Comparison of ENCODE assay signal across 8 cellular contexts in the genomic region with DNA sequence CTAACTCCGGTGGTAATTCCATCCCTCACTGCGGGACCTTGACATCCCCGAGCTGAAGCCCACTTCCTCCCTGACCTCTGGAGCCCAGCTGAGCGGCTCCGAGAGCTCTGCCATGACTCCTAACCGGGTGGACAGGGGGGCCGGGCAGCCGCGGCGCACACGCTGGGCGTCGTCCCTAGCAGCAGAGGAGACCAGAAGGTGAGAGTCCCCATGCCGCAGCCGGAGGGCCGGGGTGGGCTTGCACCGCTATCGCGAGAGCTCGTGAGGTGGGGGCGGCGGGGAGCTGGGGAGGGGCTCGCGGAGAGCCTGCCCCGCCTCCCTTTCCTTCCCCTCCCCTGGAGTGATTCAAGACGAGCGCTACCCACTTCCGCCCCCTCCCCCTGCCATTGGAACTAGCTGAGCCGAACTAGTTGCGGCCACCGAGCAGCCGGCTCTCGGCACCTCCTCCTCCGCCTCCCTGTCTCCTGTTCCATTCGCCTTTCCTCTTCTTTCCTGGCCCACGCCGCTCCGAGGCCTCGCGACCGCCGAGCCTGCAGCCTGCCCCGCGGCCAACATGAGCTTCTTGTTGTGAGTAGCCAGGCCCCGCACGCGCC. TPM values are rescaled to one million over a fixed set of nuclear protein-coding genes. Genes with fewer than 3 reads are reported as not detected.
DNase-seq lines count a peak whose midpoint lies in the region; ATAC-seq and TF ChIP-seq lines count a peak whose summit lies in the region.

Gene MOB1B (plus strand): TSS at position 386 of the 593 bp plus-strand sequence. CDS start 168 bp downstream, at position 554.

- ATAC-seq in HG02610 (IDR thresholded peaks at IDR 0.05; ENCODE audit: unreplicated experiment): peak; percentile 88
- ATAC-seq in T-cell (replicated peaks in 1 of 4): peak; percentile 95 to 97 (median 96)
- ATAC-seq in left cardiac atrium: peak; percentile 95 to 98

- H3K9me3 Mint-ChIP-seq in T-cell (no peaks in the 10 kb centered on the region), progenitor cell of endocrine pancreas (ENCODE audit: low read depth) (no peaks in the 10 kb centered on the region)

- H3K27ac Mint-ChIP-seq in T-cell (peak within 1 kb of the TSS; percentile 84 to 85), progenitor cell of endocrine pancreas (peak within 1 kb of the TSS; percentile 98)

- TF ChIP-seq POLR2A in adrenal gland (IDR thresholded peaks at IDR 0.05): peak in 1 of 2 donors; percentile 73

- DNase-seq in NCI-H1105 (lab: John Stamatoyannopoulos, UW) (peak; percentile 39), T-cell (peak; percentile 65 to 90 (median 82)), adrenal gland (peak; percentile 83 to 92 (median 88)), left cardiac atrium (peak; percentile 92), progenitor cell of endocrine pancreas (ENCODE audit: low spot score, unreplicated experiment) (peak; percentile 92), ureter (ENCODE audit: low spot score) (peak; percentile 92)

- peak within 1 kb of the TSS; percentile 94 to 99 (median 98) for H3K4me3 Mint-ChIP-seq in T-cell
- peak within 1 kb of the TSS; percentile 99 for H3K4me3 Mint-ChIP-seq in progenitor cell of endocrine pancreas (ENCODE audit: low read depth)

- peaks cover 0 to 9% of the 10 kb centered on the region in 2 donors for H3K4me1 ChIP-seq in adrenal gland (replicated peaks in 1 of 2)

- intact Hi-C loops in adrenal gland (cut with DNase I) (loop anchor here (10.0 kb wide), 2 partner anchors 57 to 93 kb away; partner anchors contain the start of gene DCK (in 1 of the 2)), left cardiac atrium (cut with DNase I) (loop anchor here in 1 of 2 donors (2.0 kb wide), 1 partner anchor 63 kb away; the partner anchor contains the start of gene GRSF1)

- no peaks in the 10 kb centered on the region for H3K27me3 ChIP-seq in adrenal gland

- WGBS in adrenal gland, 4 donors: 0 to 1% (median 0%) methylated on average over 16 to 47 of the region's 47 CpGs

- H3K9me3 ChIP-seq in adrenal gland (replicated peaks in 1 of 3): no peaks in the 10 kb centered on the region

- H3K36me3 ChIP-seq in adrenal gland (replicated peaks in 1 of 2): no peaks in the 10 kb centered on the region

- H3K4me1 Mint-ChIP-seq in T-cell (peaks cover 37 to 39% (median 38%) of the 10 kb centered on the region in 3 donors), progenitor cell of endocrine pancreas (ENCODE audit: low read depth) (peaks cover 11% of the 10 kb centered on the region)

- H3K27ac ChIP-seq in adrenal gland: peak within 1 kb of the TSS; percentile 47 to 90 (median 85)

- H3K4me3 ChIP-seq in adrenal gland: peak within 1 kb of the TSS; percentile 68 to 99 (median 89)

- H3K27me3 Mint-ChIP-seq in T-cell: no peaks in the 10 kb centered on the region
- no peaks in the 10 kb centered on the region for H3K27me3 Mint-ChIP-seq in progenitor cell of endocrine pancreas

- TF ChIP-seq CTCF in GM12872 (IDR thresholded peaks at IDR 0.05; ENCODE audit: insufficient read depth, low read depth, low read length) (peak; percentile 35; the same call in 2 of the 3 replicates), adrenal gland (IDR thresholded peaks at IDR 0.05) (peak in 5 of 6 experiments; percentile 30 to 53 (median 43)), progenitor cell of endocrine pancreas (IDR thresholded peaks at IDR 0.05; ENCODE audit: unreplicated experiment) (peak; percentile 58)

- CTCF ChIA-PET in T-cell (lab: Charles Lee): interaction anchor here (0.6 to 1.3 kb wide), 6 partner anchors 108 to 282 kb away, joined by 3 to 11 read pairs (median 4); no protein-coding TSS in a partner anchor

- POLR2A ChIA-PET in T-cell (lab: Charles Lee): interaction anchor here in 1 of 2 donors (0.5 kb wide), 1 partner anchor 107 kb away, joined by 3 read pairs; no protein-coding TSS in a partner anchor

- H3K36me3 Mint-ChIP-seq in T-cell: peaks cover 6% of the 10 kb centered on the region
- H3K36me3 Mint-ChIP-seq in progenitor cell of endocrine pancreas (ENCODE audit: insufficient read depth): peaks cover 15% of the 10 kb centered on the region

RNA-seq across cellular contexts. Expression of gene MOB1B, which starts in this region (rescaled TPM):
- total RNA-seq in T-cell (10 to 100 TPM; 10.7 to 16.0 (median 11.2) TPM), adrenal gland (10 to 100 TPM in 6 of 8 donors, 1 to 10 TPM in 2; 5.8 to 25.4 (median 17.0) TPM), left cardiac atrium (10 to 100 TPM; 16.0 to 20.3 TPM), progenitor cell of endocrine pancreas (46.5 and 47.4 TPM in 2 replicates), ureter (23.4 TPM)
- 10 to 100 TPM in 1 of 3 donors, 1 to 10 TPM in 2; 3.5 to 15.7 (median 3.6) TPM for polyA plus RNA-seq in adrenal gland

Comparison
In these comparisons a context has a peak if more than half of its experiments do, and no peak if none do; other contexts are left out.
1. Peak in every context shown above with its lines: DNase-seq, ATAC-seq, H3K4me3 ChIP-seq and H3K27ac ChIP-seq.
2. DNase-seq: peak in every context shown above with its lines; median percentile 92 in left cardiac atrium; 92 in progenitor cell of endocrine pancreas; 92 in ureter; 88 in adrenal gland; 82 in T-cell; 39 in NCI-H1105.